ENCODE assay signal across 29 cellular contexts in the genomic region with DNA sequence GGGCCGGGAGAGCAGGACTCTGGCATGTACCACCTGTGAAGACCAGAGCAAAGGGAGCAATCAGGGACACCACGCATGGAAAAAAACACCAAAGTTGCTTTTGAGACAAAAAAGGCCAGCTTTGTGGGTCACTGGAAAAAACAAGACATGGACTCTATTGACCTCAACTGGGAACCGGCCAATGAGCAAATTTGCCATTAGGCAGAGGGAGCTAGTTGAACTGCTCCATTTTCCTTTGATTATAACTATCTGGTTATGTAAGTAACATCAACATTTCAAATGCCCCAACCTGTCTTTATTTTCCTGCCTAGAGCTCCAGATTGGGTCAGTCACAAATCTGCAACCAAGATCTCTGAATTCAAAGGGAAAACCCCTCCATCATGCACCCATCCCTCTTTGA.
"Had no signal": no experiment of that assay in that cellular context is flagged by ENCODE, and none has a peak within 500 bp of the region (broad histone marks: within the 10 kb centered on the region; RNA-seq: fewer than 3 reads in every experiment).

No MANE protein-coding gene starts in this region.

- H3K36me3 ChIP-seq: breast epithelium, Peyer's patch, SJSA1 had no signal

- H3K27ac Mint-ChIP-seq: activated B cell treated with CpG ODN at 0.5 μM for 24 hours; activated CD4-positive, alpha-beta memory T cell treated with anti-CD3 and anti-CD28 coated beads for 36 hours; activated naive CD8-positive, alpha-beta T cell treated with anti-CD3 and anti-CD28 coated beads for 36 hours; activated T-helper 17 cell treated with anti-CD3 and anti-CD28 coated beads, Interleukin-2, amount 50 U/mL, for 72 hours; T-helper 1 cell treated with Interleukin-12 subunit alpha and Interleukin-12 subunit beta and Interleukin-4 antibody, amounts not matched to agents 30 μg/mL and 1 μg/mL, for 36 hours; T-helper 2 cell treated with Interferon-gamma antibody and Interleukin-4, amounts not matched to agents 5 μg/mL and 100 μg/mL, for 36 hours had no signal

- H3K9me3 Mint-ChIP-seq: activated B cell treated with CpG ODN at 0.5 μM for 24 hours; activated CD4-positive, alpha-beta memory T cell treated with anti-CD3 and anti-CD28 coated beads for 36 hours; activated naive CD8-positive, alpha-beta T cell treated with anti-CD3 and anti-CD28 coated beads for 36 hours; T-helper 1 cell treated with Interleukin-12 subunit alpha and Interleukin-12 subunit beta and Interleukin-4 antibody, amounts not matched to agents 30 μg/mL and 1 μg/mL, for 36 hours had no signal

- H3K27me3 Mint-ChIP-seq: activated B cell treated with CpG ODN at 0.5 μM for 24 hours; activated CD4-positive, alpha-beta memory T cell treated with anti-CD3 and anti-CD28 coated beads for 36 hours; activated naive CD8-positive, alpha-beta T cell treated with anti-CD3 and anti-CD28 coated beads for 36 hours; activated T-helper 17 cell treated with anti-CD3 and anti-CD28 coated beads, Interleukin-2, amount 50 U/mL, for 72 hours had no signal

- H3K4me2 ChIP-seq: SK-N-SH had no signal

- H3K4me3 ChIP-seq: breast epithelium, Peyer's patch, SJSA1 had no signal

- H3K27ac ChIP-seq: breast epithelium, Peyer's patch, SJSA1 had no signal

- H3K27me3 ChIP-seq: breast epithelium, Peyer's patch, SJSA1 had no signal

- DNase-seq: activated B cell treated with CpG ODN at 0.5 μM for 24 hours; activated CD4-positive, alpha-beta memory T cell treated with anti-CD3 and anti-CD28 coated beads for 36 hours; activated CD4-positive, alpha-beta T cell treated with anti-CD3 and anti-CD28 coated beads for 4 hours; activated CD4-positive, alpha-beta T cell treated with anti-CD3 and anti-CD28 coated beads, Interleukin-2, amount 50 U/mL, for 1 hour; activated CD4-positive, CD25-positive, alpha-beta regulatory T cell treated with anti-CD3 and anti-CD28 coated beads, Interleukin-2, amount 50 U/mL, for 72 hours; activated CD8-positive, alpha-beta memory T cell treated with anti-CD3 and anti-CD28 coated beads, Interleukin-2, amount 50 U/mL, for 4 hours; activated effector memory CD4-positive, alpha-beta T cell treated with anti-CD3 and anti-CD28 coated beads, Interleukin-2, amount 50 U/mL, for 16 hours; activated naive CD4-positive, alpha-beta T cell; activated naive CD4-positive, alpha-beta T cell treated with anti-CD3 and anti-CD28 coated beads, Interleukin-2, amount 50 U/mL, for 16 hours; activated naive CD8-positive, alpha-beta T cell treated with anti-CD3 and anti-CD28 coated beads for 36 hours; activated T-cell treated with anti-CD3 and anti-CD28 coated beads, Interleukin-2, amount 50 U/mL, for 48 hours; amniotic stem cell; aorta; MM.1S; MV-4-11; NCI-H1092; NCI-H1436 treated with DMSO at 0.1 percent for 48 hours; NCI-H2029; NCI-H345; NCI-H524 treated with DMSO at 0.1 percent for 48 hours; Peyer's patch; RPMI8226; SHP77 treated with DMSO at 0.1 percent for 48 hours; SK-N-SH had no signal

- H3K36me3 Mint-ChIP-seq: activated CD4-positive, alpha-beta memory T cell treated with anti-CD3 and anti-CD28 coated beads for 36 hours; activated naive CD8-positive, alpha-beta T cell treated with anti-CD3 and anti-CD28 coated beads for 36 hours had no signal

- H3K4me1 ChIP-seq: breast epithelium, Peyer's patch, SJSA1 had no signal

- H3K9me3 ChIP-seq: breast epithelium, Peyer's patch, SJSA1, SK-N-SH had no signal

- H3K9ac ChIP-seq: SK-N-SH had no signal

- H3K4me1 Mint-ChIP-seq: activated B cell treated with CpG ODN at 0.5 μM for 24 hours; activated naive CD8-positive, alpha-beta T cell treated with anti-CD3 and anti-CD28 coated beads for 36 hours; activated T-helper 17 cell treated with anti-CD3 and anti-CD28 coated beads, Interleukin-2, amount 50 U/mL, for 72 hours had no signal

- ATAC-seq: activated T-helper 17 cell treated with anti-CD3 and anti-CD28 coated beads, Interleukin-2, amount 50 U/mL, for 72 hours had no signal

- H3K4me3 Mint-ChIP-seq: activated B cell treated with CpG ODN at 0.5 μM for 24 hours; activated CD4-positive, alpha-beta memory T cell treated with anti-CD3 and anti-CD28 coated beads for 36 hours; activated naive CD8-positive, alpha-beta T cell treated with anti-CD3 and anti-CD28 coated beads for 36 hours; activated T-helper 17 cell treated with anti-CD3 and anti-CD28 coated beads, Interleukin-2, amount 50 U/mL, for 72 hours; T-helper 1 cell treated with Interleukin-12 subunit alpha and Interleukin-12 subunit beta and Interleukin-4 antibody, amounts not matched to agents 30 μg/mL and 1 μg/mL, for 36 hours; T-helper 2 cell treated with Interferon-gamma antibody and Interleukin-4, amounts not matched to agents 5 μg/mL and 100 μg/mL, for 36 hours had no signal
